8 cellular contexts compared by ENCODE assay signal in genomic region chr9:100411472-100412270, GRCh38. TPM values are rescaled to one million over a fixed set of nuclear protein-coding genes. Genes with fewer than 3 reads are reported as not detected.
DNase-seq lines count a peak whose midpoint lies in the region; ATAC-seq and TF ChIP-seq lines count a peak whose summit lies in the region.

No MANE protein-coding gene starts in this region.

- H3K4me2 ChIP-seq in hepatocyte = peak overlapping the region; percentile 85

- WGBS in hepatocyte (ENCODE audit: low lambda C conversion rate, missing lambda C conversion rate) = 21% methylated on average over 38 of the region's 38 CpGs
- WGBS in aorta, 2 donors = 11 to 12% methylated on average over 38 of the region's 38 CpGs

- TF ChIP-seq CTCF in GM13976 (IDR thresholded peaks at IDR 0.05; ENCODE audit: borderline replicate concordance, control extremely low read depth, extremely low read depth, insufficient read depth, missing control alignments) = no peak
- TF ChIP-seq CTCF in astrocyte of the cerebellum (IDR thresholded peaks at IDR 0.05; ENCODE audit: low read depth, low read length, missing control alignments) = no peak
- TF ChIP-seq CTCF in hepatocyte (IDR thresholded peaks at IDR 0.05; ENCODE audit: poor library complexity) = no peak

- in situ Hi-C loops in GM13976 (cut with MboI; ENCODE audit: low sequenced_read_pairs, unreplicated experiment) = no loop called here
- in situ Hi-C loops in astrocyte of the cerebellum (cut with HindIII; ENCODE audit: low sequenced_read_pairs) = no loop called here

- H3K36me3 ChIP-seq in hepatocyte (replicated peaks; ENCODE audit: insufficient read depth, low read depth) = no peaks in the 10 kb centered on the region
- no peaks in the 10 kb centered on the region for H3K36me3 ChIP-seq in rectal smooth muscle tissue (ENCODE audit: control insufficient read depth, insufficient read depth, low read length)
- H3K36me3 ChIP-seq in aorta (ENCODE audit: control insufficient read depth in 1 of 2, insufficient read depth in 2 of 2, low read length in 1 of 2) = no peaks in the 10 kb centered on the region

- no peaks in the 10 kb centered on the region for H4K20me1 ChIP-seq in hepatocyte (ENCODE audit: insufficient read depth, poor library complexity, severe bottlenecking)

- no peaks in the 10 kb centered on the region for H3K9me3 ChIP-seq in hepatocyte (ENCODE audit: low read depth)
- no peaks in the 10 kb centered on the region for H3K9me3 ChIP-seq in aorta (ENCODE audit: control insufficient read depth, low read length)

- intact Hi-C loops in aorta (cut with DNase I) = loop anchor here (5.0 kb wide), 1 partner anchor 59 kb away; the partner anchor contains the start of gene TEX10 (in 2 of the 2)

- no peaks in the 10 kb centered on the region for H3K9me2 ChIP-seq in hepatocyte (replicated peaks; ENCODE audit: insufficient read depth)

- H2AFZ ChIP-seq in hepatocyte = peak overlapping the region; percentile 89

- no peaks in the 10 kb centered on the region for H3K79me2 ChIP-seq in hepatocyte

- DNase-seq in GM13976 (ENCODE audit: low spot score) = peak; percentile 92
- peak; percentile 90 for DNase-seq in NCI-H146 treated with DMSO at 0.1 percent for 48 hours (lab: John Stamatoyannopoulos, UW; ENCODE audit: unreplicated experiment)
- DNase-seq in T-helper 2 cell = peak; percentile 72 to 93 (median 74)
- peak; percentile 57 for DNase-seq in astrocyte of the cerebellum (ENCODE audit: low read depth)
- DNase-seq in hepatocyte (ENCODE audit: low spot score) = peak; percentile 96
- DNase-seq in aorta = peak; percentile 94 to 96

- no peak overlapping the region for H3K9ac ChIP-seq in rectal smooth muscle tissue (ENCODE audit: low read length)

- H3K27me3 ChIP-seq in hepatocyte = no peaks in the 10 kb centered on the region
- H3K27me3 ChIP-seq in rectal smooth muscle tissue (ENCODE audit: control insufficient read depth, insufficient read depth, low read length) = no peaks in the 10 kb centered on the region
- H3K27me3 ChIP-seq in aorta (ENCODE audit: control insufficient read depth in 1 of 2, insufficient read depth in 2 of 2, low read length in 1 of 2) = no peaks in the 10 kb centered on the region

- H3K27ac ChIP-seq in hepatocyte = peak overlapping the region; percentile 54
- no peak overlapping the region for H3K27ac ChIP-seq in rectal smooth muscle tissue (ENCODE audit: low read depth, low read length)
- H3K27ac ChIP-seq in aorta (ENCODE audit: low read depth in 1 of 2, low read length in 2 of 2) = no peak overlapping the region

- H3K4me3 ChIP-seq in astrocyte of the cerebellum (ENCODE audit: low read depth, low read length) (peak overlapping the region; percentile 45), hepatocyte (peak overlapping the region; percentile 51), rectal smooth muscle tissue (ENCODE audit: low read length) (peak overlapping the region; percentile 66), aorta (ENCODE audit: low read length in 2 of 2) (peak overlapping the region in 1 of 2 donors; percentile 10)

- peak; percentile 98 for ATAC-seq in HG02840 (IDR thresholded peaks at IDR 0.05; ENCODE audit: low FRiP score, unreplicated experiment)
- peak; percentile 96 for ATAC-seq in aorta (ENCODE audit: low FRiP score)

- H3K4me1 ChIP-seq in hepatocyte (ENCODE audit: insufficient read depth) (peaks cover 5% of the 10 kb centered on the region), rectal smooth muscle tissue (ENCODE audit: control insufficient read depth, insufficient read depth, low read length) (peaks cover 3% of the 10 kb centered on the region), aorta (ENCODE audit: control insufficient read depth in 1 of 2, insufficient read depth in 2 of 2, low read length in 2 of 2) (no peaks in the 10 kb centered on the region)

RNA-seq across cellular contexts. Expression of gene MSANTD3, which starts 15.3 kb away (rescaled TPM):
- total RNA-seq in hepatocyte (34.3 and 42.2 TPM in 2 replicates), aorta (10 to 100 TPM; 26.6 to 31.0 TPM)
- polyA plus RNA-seq in hepatocyte (33.4 and 33.8 TPM in 2 replicates), aorta (10 to 100 TPM; 13.7 to 28.9 TPM)

RNA-seq across cellular contexts. Expression of gene TEX10, which starts 58.9 kb away (rescaled TPM):
- total RNA-seq in hepatocyte (26.6 and 30.0 TPM in 2 replicates), aorta (10 to 100 TPM; 10.6 to 12.9 TPM)
- polyA plus RNA-seq in hepatocyte (18.3 and 21.8 TPM in 2 replicates), aorta (1 to 10 TPM; 3.4 to 6.9 TPM)
